In genomic region chrX:394830-395229, GRCh38 we compare ENCODE assay signal across 29 cellular contexts.
"Had no signal": no experiment of that assay in that cellular context is flagged by ENCODE, and none has a peak within 500 bp of the region (broad histone marks: within the 10 kb centered on the region; RNA-seq: fewer than 3 reads in every experiment).

No MANE protein-coding gene starts in this region.

- H3K4me3 Mint-ChIP-seq: stimulated activated effector memory CD8-positive, alpha-beta T cell treated with anti-CD3 and anti-CD28 coated beads, Interleukin-12 subunit alpha, Interleukin-12 subunit beta, amount 100 ng/mL, for 72 hours; stimulated activated memory B cell treated with anti-CD40 and anti-IgM and Interleukin-4, amounts not matched to agents 10 μg/mL and 1 μg/mL and 100 μg/mL, for 72 hours; stimulated activated naive B cell treated with anti-CD40 and anti-IgM and Interleukin-4, amounts not matched to agents 10 μg/mL and 1 μg/mL and 100 μg/mL, for 72 hours; stimulated activated naive CD8-positive, alpha-beta T cell treated with anti-CD3 and anti-CD28 coated beads, Interleukin-15, amount 100 ng/mL, for 72 hours; stimulated activated naive CD8-positive, alpha-beta T cell treated with anti-CD3 and anti-CD28 coated beads, Interleukin-15, Interleukin-2, amounts not matched to agents 100 ng/mL and 50 ng/mL, for 24 hours; type B pancreatic cell had no signal

- H3K27me3 Mint-ChIP-seq: stimulated activated memory B cell treated with anti-CD40 and anti-IgM and Interleukin-4, amounts not matched to agents 10 μg/mL and 1 μg/mL and 100 μg/mL, for 72 hours; stimulated activated naive B cell treated with anti-CD40 and anti-IgM and Interleukin-4, amounts not matched to agents 10 μg/mL and 1 μg/mL and 100 μg/mL, for 72 hours; stimulated activated naive CD8-positive, alpha-beta T cell treated with anti-CD3 and anti-CD28 coated beads, Interleukin-15, amount 100 ng/mL, for 72 hours; stimulated activated naive CD8-positive, alpha-beta T cell treated with anti-CD3 and anti-CD28 coated beads, Interleukin-15, Interleukin-2, amounts not matched to agents 100 ng/mL and 50 ng/mL, for 24 hours; type B pancreatic cell had no signal

- ATAC-seq: stimulated activated effector memory CD8-positive, alpha-beta T cell treated with anti-CD3 and anti-CD28 coated beads, Interleukin-12 subunit alpha, Interleukin-12 subunit beta, amount 100 ng/mL, for 72 hours; stimulated activated memory B cell treated with anti-CD40 and anti-IgM and Interleukin-4, amounts not matched to agents 10 μg/mL and 1 μg/mL and 100 μg/mL, for 72 hours; stimulated activated naive B cell treated with anti-CD40 and anti-IgM and Interleukin-4, amounts not matched to agents 10 μg/mL and 1 μg/mL and 100 μg/mL, for 72 hours; stimulated activated naive CD8-positive, alpha-beta T cell treated with anti-CD3 and anti-CD28 coated beads, Interleukin-15, amount 100 ng/mL, for 72 hours; stimulated activated naive CD8-positive, alpha-beta T cell treated with anti-CD3 and anti-CD28 coated beads, Interleukin-15, Interleukin-2, amounts not matched to agents 100 U/mL and 50 U/mL, for 24 hours; upper lobe of right lung had no signal

- H3K36me3 ChIP-seq: stomach, suprapubic skin, thoracic aorta, thyroid gland, tibial artery, tibial nerve, transverse colon, upper lobe of left lung, upper lobe of right lung, uterus, vagina had no signal

- H3K9me3 Mint-ChIP-seq: stimulated activated effector memory CD8-positive, alpha-beta T cell treated with anti-CD3 and anti-CD28 coated beads, Interleukin-12 subunit alpha, Interleukin-12 subunit beta, amount 100 ng/mL, for 72 hours; stimulated activated memory B cell treated with anti-CD40 and anti-IgM and Interleukin-4, amounts not matched to agents 10 μg/mL and 1 μg/mL and 100 μg/mL, for 72 hours; stimulated activated naive B cell treated with anti-CD40 and anti-IgM and Interleukin-4, amounts not matched to agents 10 μg/mL and 1 μg/mL and 100 μg/mL, for 72 hours; stimulated activated naive CD8-positive, alpha-beta T cell treated with anti-CD3 and anti-CD28 coated beads, Interleukin-15, amount 100 ng/mL, for 72 hours; stimulated activated naive CD8-positive, alpha-beta T cell treated with anti-CD3 and anti-CD28 coated beads, Interleukin-15, Interleukin-2, amounts not matched to agents 100 ng/mL and 50 ng/mL, for 24 hours; type B pancreatic cell had no signal

- H3K4me1 Mint-ChIP-seq: stimulated activated effector memory CD8-positive, alpha-beta T cell treated with anti-CD3 and anti-CD28 coated beads, Interleukin-12 subunit alpha, Interleukin-12 subunit beta, amount 100 ng/mL, for 72 hours; stimulated activated memory B cell treated with anti-CD40 and anti-IgM and Interleukin-4, amounts not matched to agents 10 μg/mL and 1 μg/mL and 100 μg/mL, for 72 hours; stimulated activated naive B cell treated with anti-CD40 and anti-IgM and Interleukin-4, amounts not matched to agents 10 μg/mL and 1 μg/mL and 100 μg/mL, for 72 hours; stimulated activated naive CD8-positive, alpha-beta T cell treated with anti-CD3 and anti-CD28 coated beads, Interleukin-15, amount 100 ng/mL, for 72 hours had no signal

- H3K27ac ChIP-seq: stomach, suprapubic skin, testis, thoracic aorta, thyroid gland, tibial artery, tibial nerve, transverse colon, upper lobe of left lung, upper lobe of right lung, uterus, vagina had no signal

- H3K9me3 ChIP-seq: stomach, suprapubic skin, testis, thoracic aorta, thyroid gland, tibial artery, tibial nerve, transverse colon, upper lobe of left lung, upper lobe of right lung, uterus, vagina had no signal

- FAIRE-seq: urothelium cell line had no signal

- H3K4me1 ChIP-seq: stomach, suprapubic skin, testis, thyroid gland, tibial artery, transverse colon, upper lobe of left lung, upper lobe of right lung, uterus, vagina had no signal

- H3K27me3 ChIP-seq: stomach, suprapubic skin, testis, thyroid gland, tibial artery, tibial nerve, transverse colon, upper lobe of left lung, upper lobe of right lung, uterus, vagina had no signal

- H3K27ac Mint-ChIP-seq: stimulated activated effector memory CD8-positive, alpha-beta T cell treated with anti-CD3 and anti-CD28 coated beads, Interleukin-12 subunit alpha, Interleukin-12 subunit beta, amount 100 ng/mL, for 72 hours; stimulated activated memory B cell treated with anti-CD40 and anti-IgM and Interleukin-4, amounts not matched to agents 10 μg/mL and 1 μg/mL and 100 μg/mL, for 72 hours; stimulated activated naive B cell treated with anti-CD40 and anti-IgM and Interleukin-4, amounts not matched to agents 10 μg/mL and 1 μg/mL and 100 μg/mL, for 72 hours; stimulated activated naive CD8-positive, alpha-beta T cell treated with anti-CD3 and anti-CD28 coated beads, Interleukin-15, amount 100 ng/mL, for 72 hours; stimulated activated naive CD8-positive, alpha-beta T cell treated with anti-CD3 and anti-CD28 coated beads, Interleukin-15, Interleukin-2, amounts not matched to agents 100 ng/mL and 50 ng/mL, for 24 hours; type B pancreatic cell had no signal

- H3K36me3 Mint-ChIP-seq: stimulated activated effector memory CD8-positive, alpha-beta T cell treated with anti-CD3 and anti-CD28 coated beads, Interleukin-12 subunit alpha, Interleukin-12 subunit beta, amount 100 ng/mL, for 72 hours; type B pancreatic cell had no signal

- H3K4me3 ChIP-seq: stomach, suprapubic skin, testis, thoracic aorta, thyroid gland, tibial artery, tibial nerve, transverse colon, upper lobe of left lung, upper lobe of right lung, uterus, vagina had no signal

- DNase-seq: stimulated activated CD4-positive, alpha-beta T cell treated with anti-CD3 and anti-CD28 coated beads, Interleukin-2, amount 100 ng/mL, for 48 hours; stimulated activated CD4-positive, alpha-beta T cell treated with anti-CD3 and anti-CD28 coated beads, Interleukin-4, amount 100 ng/mL, for 1 hour; stimulated activated CD4-positive, alpha-beta T cell treated with anti-CD3 and anti-CD28 coated beads, Interleukin-4, amount 100 ng/mL, for 24 hours; stimulated activated CD4-positive, alpha-beta T cell treated with anti-CD3 and anti-CD28 coated beads, Interleukin-4, amount 100 ng/mL, for 4 hours; stimulated activated CD8-positive, alpha-beta memory T cell treated with anti-CD3 and anti-CD28 coated beads, Interleukin-4, amount 100 ng/mL, for 48 hours; stimulated activated naive B cell treated with anti-CD40 and anti-IgM and Interleukin-4, amounts not matched to agents 10 μg/mL and 1 μg/mL and 100 μg/mL, for 72 hours; stimulated activated naive CD4-positive, alpha-beta T cell; stimulated activated naive CD4-positive, alpha-beta T cell treated with Interleukin-2 at 50 U/mL for 16 hours; stimulated activated naive CD8-positive, alpha-beta T cell treated with anti-CD3 and anti-CD28 coated beads, Interleukin-15, amount 100 ng/mL, for 72 hours; stimulated activated naive CD8-positive, alpha-beta T cell treated with anti-CD3 and anti-CD28 coated beads, Interleukin-15, Interleukin-2, amounts not matched to agents 100 U/mL and 50 U/mL, for 24 hours; stomach; substantia nigra; testis; thyroid gland; tibial artery; transverse colon; trophoblast cell; upper lobe of left lung; upper lobe of right lung; uterus had no signal
